ENCODE assay signal across 11 cellular contexts in the genomic region with DNA sequence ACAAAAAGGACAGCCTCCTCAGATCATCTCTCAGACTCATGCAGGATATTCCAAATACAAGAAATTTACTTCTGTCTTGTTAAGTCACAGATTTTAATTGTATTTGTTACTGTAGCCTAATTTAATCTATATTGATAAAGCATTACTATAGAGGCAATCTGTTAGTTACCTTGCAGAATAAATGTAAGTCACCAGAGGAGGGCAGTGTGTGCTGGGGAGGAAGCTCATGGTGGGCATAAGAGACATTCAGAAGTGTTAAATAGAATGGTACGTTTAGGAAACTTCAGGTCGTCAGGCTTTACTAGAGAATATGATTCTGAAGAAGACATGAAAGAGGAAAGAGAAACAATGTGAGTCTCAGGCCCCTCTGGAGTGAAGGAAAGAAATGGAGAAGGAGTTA. TPM values are rescaled to one million over a fixed set of nuclear protein-coding genes. Genes with fewer than 3 reads are reported as not detected.
DNase-seq lines count a peak whose midpoint lies in the region; ATAC-seq, FAIRE-seq and TF ChIP-seq lines count a peak whose summit lies in the region.
"Had no signal": no experiment of that assay in that cellular context is flagged by ENCODE, and none has a peak within 500 bp of the region (broad histone marks: within the 10 kb centered on the region; RNA-seq: fewer than 3 reads in every experiment).

No MANE protein-coding gene starts in this region.

- TF ChIP-seq CTCF in D721Med (IDR thresholded peaks at IDR 0.05; ENCODE audit: insufficient read depth, missing control alignments) = peak; percentile 21
- peak; percentile 22 for TF ChIP-seq CTCF in astrocyte (IDR thresholded peaks at IDR 0.05; ENCODE audit: insufficient read depth, low read depth, low read length)

- H3K4me1 ChIP-seq in HAP-1 (no peaks in the 10 kb centered on the region), astrocyte (ENCODE audit: insufficient read depth, low read length) (no peaks in the 10 kb centered on the region)

- H3K9ac ChIP-seq in astrocyte (ENCODE audit: low read length) = no peak overlapping the region

- no peaks in the 10 kb centered on the region for H3K27me3 Mint-ChIP-seq in astrocyte (ENCODE audit: low read depth, unreplicated experiment)
- H3K27me3 Mint-ChIP-seq: activated T-cell treated with anti-CD3 and anti-CD28 coated beads, Interleukin-2, amount 50 U/mL, for 24 hours had no signal

- no peak overlapping the region for H2AFZ ChIP-seq in astrocyte (ENCODE audit: low read depth, low read length)

- H3K27ac ChIP-seq in astrocyte (ENCODE audit: low read depth, low read length) = no peak overlapping the region

- in situ Hi-C loops in HAP-1 (cut with MboI; ENCODE audit: low sequenced_read_pairs) = no loop called here

- no peaks in the 10 kb centered on the region for H4K20me1 ChIP-seq in astrocyte (ENCODE audit: insufficient read depth, low read length)

- H3K79me2 ChIP-seq in astrocyte (ENCODE audit: insufficient read depth, low read length) = no peaks in the 10 kb centered on the region

- H3K4me3 ChIP-seq in HAP-1 (no peak overlapping the region), astrocyte (ENCODE audit: insufficient read depth, low read depth, low read length) (no peak overlapping the region)

- no peak overlapping the region for H3K4me2 ChIP-seq in astrocyte (ENCODE audit: low read length)

- FAIRE-seq in D721Med (lab: Jason Lieb, UNC) (no peak), astrocyte (lab: Jason Lieb, UNC) (no peak)
- FAIRE-seq: GM18507 had no signal

- no peak overlapping the region for H3K27ac Mint-ChIP-seq in astrocyte (ENCODE audit: unreplicated experiment)
- H3K27ac Mint-ChIP-seq: activated T-cell treated with anti-CD3 and anti-CD28 coated beads, Interleukin-2, amount 50 U/mL, for 24 hours; immature natural killer cell had no signal

- H3K9me3 Mint-ChIP-seq in astrocyte (ENCODE audit: unreplicated experiment) = no peaks in the 10 kb centered on the region
- H3K9me3 Mint-ChIP-seq: activated T-cell treated with anti-CD3 and anti-CD28 coated beads, Interleukin-2, amount 50 U/mL, for 24 hours had no signal

- DNase-seq in D721Med (ENCODE audit: insufficient read length, low spot score) (no peak), HAP-1 (ENCODE audit: low spot score in 2 of 2) (peak; percentile 6 to 16), astrocyte (ENCODE audit: low read depth) (no peak), kidney tubule cell (ENCODE audit: low spot score) (peak; percentile 2), NCI-H345 (lab: John Stamatoyannopoulos, UW) (no peak), AG08395 (ENCODE audit: low spot score) (no peak)
- DNase-seq: activated T-cell treated with anti-CD3 and anti-CD28 coated beads, Interleukin-2, amount 50 U/mL, for 24 hours; immature natural killer cell had no signal

- H3K9me3 ChIP-seq in HAP-1 (no peaks in the 10 kb centered on the region), astrocyte (ENCODE audit: insufficient read depth, low read depth, low read length) (no peaks in the 10 kb centered on the region)

- H3K27me3 ChIP-seq in HAP-1 (ENCODE audit: low read depth) = peaks cover 3% of the 10 kb centered on the region
- no peaks in the 10 kb centered on the region for H3K27me3 ChIP-seq in astrocyte (ENCODE audit: insufficient read depth, low read length)

- no peaks in the 10 kb centered on the region for H3K36me3 Mint-ChIP-seq in astrocyte (ENCODE audit: low read depth, unreplicated experiment)
- H3K36me3 Mint-ChIP-seq: immature natural killer cell had no signal

- ATAC-seq in HG03135 (IDR thresholded peaks at IDR 0.05; ENCODE audit: unreplicated experiment) (no peak), GM21528 (IDR thresholded peaks at IDR 0.05; ENCODE audit: low FRiP score, unreplicated experiment) (no peak)

- no peaks in the 10 kb centered on the region for H3K4me1 Mint-ChIP-seq in astrocyte (ENCODE audit: low read depth, unreplicated experiment)
- H3K4me1 Mint-ChIP-seq: immature natural killer cell had no signal

- H3K36me3 ChIP-seq in HAP-1 (replicated peaks) (no peaks in the 10 kb centered on the region), astrocyte (ENCODE audit: insufficient read depth, low read length) (no peaks in the 10 kb centered on the region)

- H3K4me3 Mint-ChIP-seq in astrocyte (ENCODE audit: unreplicated experiment) = no peak overlapping the region
- H3K4me3 Mint-ChIP-seq: activated T-cell treated with anti-CD3 and anti-CD28 coated beads, Interleukin-2, amount 50 U/mL, for 24 hours; immature natural killer cell had no signal

RNA-seq across cellular contexts. Expression of gene INPP4B, which starts 37.3 kb away (rescaled TPM):
- 2.4 and 2.8 TPM in 2 replicates for total RNA-seq in astrocyte

Comparison
In these comparisons a context has a peak if more than half of its experiments do, and no peak if none do; other contexts are left out.
1. DNase-seq: peak in HAP-1 (2 of 2) and kidney tubule cell (single experiment); none in D721Med (single experiment), astrocyte (single experiment), NCI-H345 (single experiment) and AG08395 (single experiment).